In the genomic region with DNA sequence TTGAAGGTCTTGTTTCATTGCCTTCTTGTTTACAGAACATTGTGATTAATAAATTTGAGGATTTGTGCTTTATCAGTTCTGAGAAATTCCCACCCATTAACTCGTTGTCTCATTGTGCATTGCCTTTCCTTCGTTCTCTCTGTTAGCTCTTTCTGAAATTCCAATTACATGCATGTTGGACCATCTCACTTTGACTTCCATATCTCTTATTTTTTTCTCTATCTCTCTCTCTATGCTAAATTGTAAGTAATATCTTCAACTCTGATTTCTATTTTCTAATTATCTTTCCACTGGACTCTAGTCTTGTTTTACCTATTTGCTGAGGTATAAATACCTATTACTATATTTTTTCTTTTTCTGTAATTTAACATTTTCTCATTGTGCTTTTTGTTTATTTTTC, we compare ENCODE assay signal across 17 cellular contexts.
"Had no signal": no experiment of that assay in that cellular context is flagged by ENCODE, and none has a peak within 500 bp of the region (broad histone marks: within the 10 kb centered on the region; RNA-seq: fewer than 3 reads in every experiment).

No MANE protein-coding gene starts in this region.

- DNase-seq: activated CD4-positive, alpha-beta T cell treated with anti-CD3 and anti-CD28 coated beads, Interleukin-2, amount 50 U/mL, for 48 hours; activated naive CD8-positive, alpha-beta T cell treated with anti-CD3 and anti-CD28 coated beads, Interleukin-2, amount 10 ng/mL, durations not matched to agents 7 days and 5 days; caudate nucleus; heart left ventricle; immature natural killer cell; ovary; psoas muscle; right cardiac atrium; upper lobe of left lung had no signal

- H3K27me3 ChIP-seq: gastroesophageal sphincter, heart left ventricle, ovary, upper lobe of left lung had no signal

- H3K9me3 Mint-ChIP-seq: activated naive CD8-positive, alpha-beta T cell treated with anti-CD3 and anti-CD28 coated beads, Interleukin-2, amount 10 ng/mL, durations not matched to agents 7 days and 5 days; immature natural killer cell; memory B cell; T-helper 1 cell treated with Interleukin-12 subunit alpha and Interleukin-12 subunit beta and Interleukin-4 antibody, amounts not matched to agents 30 μg/mL and 1 μg/mL, for 36 hours had no signal

- H3K4me3 ChIP-seq: gastroesophageal sphincter, heart left ventricle, ovary, psoas muscle, skin epidermis, thoracic aorta, upper lobe of left lung had no signal

- H3K36me3 Mint-ChIP-seq: brain had no signal

- H3K27me3 Mint-ChIP-seq: brain; memory B cell; naive thymus-derived CD4-positive, alpha-beta T cell had no signal

- H3K9me3 ChIP-seq: gastroesophageal sphincter, heart left ventricle, ovary, psoas muscle, thoracic aorta, upper lobe of left lung had no signal

- H3K27ac ChIP-seq: gastroesophageal sphincter, heart left ventricle, ovary, psoas muscle, thoracic aorta, upper lobe of left lung had no signal

- H3K27ac Mint-ChIP-seq: immature natural killer cell; memory B cell; T-helper 1 cell treated with Interleukin-12 subunit alpha and Interleukin-12 subunit beta and Interleukin-4 antibody, amounts not matched to agents 30 μg/mL and 1 μg/mL, for 36 hours had no signal

- H3K4me3 Mint-ChIP-seq: brain; immature natural killer cell; memory B cell; T-helper 1 cell treated with Interleukin-12 subunit alpha and Interleukin-12 subunit beta and Interleukin-4 antibody, amounts not matched to agents 30 μg/mL and 1 μg/mL, for 36 hours had no signal

- H3K36me3 ChIP-seq: gastroesophageal sphincter, heart left ventricle, ovary, thoracic aorta, upper lobe of left lung had no signal

- ATAC-seq: esophagus mucosa, gastroesophageal sphincter, heart left ventricle, psoas muscle, right cardiac atrium had no signal
